ENCODE assay signal across 18 cellular contexts in the genomic region with DNA sequence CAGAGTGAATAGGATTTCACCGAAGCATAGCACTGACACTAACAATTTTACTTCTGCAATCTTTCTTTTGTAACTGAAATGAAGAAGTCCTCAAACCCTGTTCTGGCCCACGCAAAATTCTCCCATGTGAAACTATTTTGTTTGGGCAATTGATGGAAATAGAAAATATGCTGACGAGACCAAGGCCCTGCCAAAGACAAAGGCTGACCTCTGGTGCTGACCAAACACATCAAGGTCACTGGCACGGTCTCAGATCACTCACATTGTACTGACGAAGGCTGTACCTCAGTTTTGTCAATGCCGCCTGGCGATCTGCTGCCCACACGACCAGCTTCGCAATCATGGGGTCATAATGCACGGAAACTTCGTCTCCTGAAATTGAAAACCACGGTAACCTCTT. TPM values are rescaled to one million over a fixed set of nuclear protein-coding genes. Genes with fewer than 3 reads are reported as not detected.
DNase-seq lines count a peak whose midpoint lies in the region; ATAC-seq and TF ChIP-seq lines count a peak whose summit lies in the region.
"Had no signal": no experiment of that assay in that cellular context is flagged by ENCODE, and none has a peak within 500 bp of the region (broad histone marks: within the 10 kb centered on the region; RNA-seq: fewer than 3 reads in every experiment).

No MANE protein-coding gene starts in this region.

- H3K23me2 ChIP-seq in H9 (ENCODE audit: insufficient read length, low read depth, low read length, poor library complexity, severe bottlenecking), result no peaks in the 10 kb centered on the region

- H3K4me1 Mint-ChIP-seq in H9 (no peaks in the 10 kb centered on the region), endodermal cell (no peaks in the 10 kb centered on the region), nephron progenitor cell (no peaks in the 10 kb centered on the region)

- peak overlapping the region in 2 of 3 experiments; percentile 9 to 17; a peak in 2 of 7 replicates for H3K27ac Mint-ChIP-seq in H9
- H3K27ac Mint-ChIP-seq in endodermal cell, result peak overlapping the region; percentile 33
- peak overlapping the region; percentile 80 for H3K27ac Mint-ChIP-seq in nephron progenitor cell

- peaks cover 36% of the 10 kb centered on the region for H3K36me3 ChIP-seq in endodermal cell (ENCODE audit: control insufficient read depth, insufficient read depth, low read length)

- peaks cover 16 to 56% (median 39%) of the 10 kb centered on the region in 3 experiments; a peak in 6 of 7 replicates for H3K36me3 Mint-ChIP-seq in H9 (ENCODE audit: insufficient read depth in 1 of 3, low read depth in 3 of 3)
- H3K36me3 Mint-ChIP-seq in endodermal cell (ENCODE audit: low read depth), result peaks cover 66% of the 10 kb centered on the region
- H3K36me3 Mint-ChIP-seq in nephron progenitor cell (ENCODE audit: low read depth), result peaks cover 75% of the 10 kb centered on the region

- no peak overlapping the region for H3K23ac ChIP-seq in H9 (ENCODE audit: insufficient read length, low read depth, low read length)

- no peaks in the 10 kb centered on the region for H3K27me3 Mint-ChIP-seq in H9 (ENCODE audit: low read depth)
- H3K27me3 Mint-ChIP-seq in endodermal cell (ENCODE audit: insufficient read depth), result no peaks in the 10 kb centered on the region
- no peaks in the 10 kb centered on the region for H3K27me3 Mint-ChIP-seq in nephron progenitor cell (ENCODE audit: low read depth, poor library complexity)
- H3K27me3 Mint-ChIP-seq: CD4-positive, CD25-positive, alpha-beta regulatory T cell had no signal

- H4K91ac ChIP-seq in H9 (ENCODE audit: insufficient read length, low read depth, low read length), result no peak overlapping the region

- H3K4me3 Mint-ChIP-seq in H9 (no peak overlapping the region), endodermal cell (no peak overlapping the region), nephron progenitor cell (no peak overlapping the region)
- H3K4me3 Mint-ChIP-seq: CD4-positive, CD25-positive, alpha-beta regulatory T cell had no signal

- H2BK15ac ChIP-seq in H9 (ENCODE audit: low read depth, low read length), result no peak overlapping the region

- H3K56ac ChIP-seq in H9 (ENCODE audit: insufficient read length, low read depth, low read length), result no peak overlapping the region

- H3K27me3 ChIP-seq in H9 (ENCODE audit: insufficient read depth, low read length) (no peaks in the 10 kb centered on the region), endodermal cell (ENCODE audit: control insufficient read depth, insufficient read depth, low read length, poor library complexity, severe bottlenecking) (no peaks in the 10 kb centered on the region)

- no peak overlapping the region for H2BK120ac ChIP-seq in H9 (ENCODE audit: low read depth, low read length, poor library complexity, severe bottlenecking)

- ATAC-seq in GM18511 (IDR thresholded peaks at IDR 0.05; ENCODE audit: unreplicated experiment), result peak; percentile 39
- no peak for ATAC-seq in GM19467 (IDR thresholded peaks at IDR 0.05; ENCODE audit: unreplicated experiment)
- ATAC-seq: K562 had no signal

- TF ChIP-seq CTCF in H9 (conservative IDR thresholded peaks at IDR 0.05) (no peak), endodermal cell (conservative IDR thresholded peaks at IDR 0.05) (no peak), nephron progenitor cell (IDR thresholded peaks at IDR 0.05) (no peak)

- H2BK5ac ChIP-seq in H9 (ENCODE audit: insufficient read length, low read length), result no peak overlapping the region

- H3K4me1 ChIP-seq in H9 (ENCODE audit: insufficient read depth, low read length), result no peaks in the 10 kb centered on the region
- H3K4me1 ChIP-seq in endodermal cell (ENCODE audit: control insufficient read depth, insufficient read depth, low read length), result no peaks in the 10 kb centered on the region

- H3K79me2 ChIP-seq in H9 (ENCODE audit: insufficient read depth, low read length), result no peaks in the 10 kb centered on the region

- H3K9ac ChIP-seq in H9 (ENCODE audit: extremely low read depth, insufficient read length, low read length), result no peak overlapping the region
- H3K9ac ChIP-seq in endodermal cell (ENCODE audit: extremely low read depth, low read length, poor library complexity, severe bottlenecking), result no peak overlapping the region

- no peak overlapping the region for H3K4me3 ChIP-seq in endodermal cell (ENCODE audit: low read length)
- H3K4me3 ChIP-seq: K562, SK-N-MC had no signal

- no peak overlapping the region for H2BK20ac ChIP-seq in H9 (ENCODE audit: low read depth, low read length, poor library complexity, severe bottlenecking)

- no peak overlapping the region for H2AK5ac ChIP-seq in H9 (ENCODE audit: insufficient read length, low read length)

- no peak overlapping the region for H4K8ac ChIP-seq in H9 (replicated peaks; ENCODE audit: insufficient read length, low read depth, low read length)

- H3K9me3 ChIP-seq in H9 (ENCODE audit: control insufficient read depth, low read depth, low read length), result no peaks in the 10 kb centered on the region
- H3K9me3 ChIP-seq in endodermal cell (ENCODE audit: control insufficient read depth, low read length), result no peaks in the 10 kb centered on the region

- no peaks in the 10 kb centered on the region for H4K20me1 ChIP-seq in H9 (ENCODE audit: control insufficient read depth, insufficient read depth, insufficient read length)

- H3K4ac ChIP-seq in H9 (ENCODE audit: low read depth, low read length), result no peak overlapping the region

- no peak overlapping the region for H3K18ac ChIP-seq in H9 (ENCODE audit: insufficient read length, low read depth, low read length)

- no peak overlapping the region for H3K4me2 ChIP-seq in H9 (ENCODE audit: insufficient read depth, insufficient read length, low read length)

- no peak overlapping the region for H3K14ac ChIP-seq in H9 (ENCODE audit: insufficient read depth, low read length)

- DNase-seq in H9 (no peak), endodermal cell (no peak), nephron progenitor cell (no peak), NCI-H226 (no peak), OCI-M1 (lab: John Stamatoyannopoulos, UW) (no peak), DMS 273 treated with DMSO at 0.1 percent for 48 hours (lab: John Stamatoyannopoulos, UW) (no peak)
- DNase-seq: AML-193; CD4-positive, CD25-positive, alpha-beta regulatory T cell; DMS79 treated with DMSO at 0.1 percent for 48 hours; HCEC 1CT; NCI-H1436; NCI-H2029 treated with DMSO at 0.1 percent for 48 hours; NCI-H524 treated with DMSO at 0.1 percent for 48 hours; NK-92 treated with Interleukin-12 subunit alpha and Interleukin-12 subunit beta, amount 100 ng/mL, for 24 hours had no signal

- H3K79me1 ChIP-seq in H9 (ENCODE audit: insufficient read depth, low read depth, low read length, poor library complexity, severe bottlenecking), result no peaks in the 10 kb centered on the region

- H3K27ac ChIP-seq in H9 (ENCODE audit: insufficient read length, low read depth, low read length) (no peak overlapping the region), endodermal cell (ENCODE audit: low read depth, low read length) (no peak overlapping the region)
- H3K27ac ChIP-seq: SK-N-MC had no signal

- no peak overlapping the region for H2AFZ ChIP-seq in H9 (ENCODE audit: low read length)

- WGBS in H9 (ENCODE audit: extremely low coverage, insufficient read length, low lambda C conversion rate), result no CpG with 5 or more reads among the region's 12 CpGs
- WGBS in endodermal cell (ENCODE audit: insufficient coverage in 1 of 2, insufficient read length in 1 of 2), 2 experiments, result 93 to 98% methylated on average over 12 of the region's 12 CpGs

- H4K5ac ChIP-seq in H9 (ENCODE audit: insufficient read length, low read depth, low read length), result no peak overlapping the region

- H3K9me3 Mint-ChIP-seq in H9 (no peaks in the 10 kb centered on the region), endodermal cell (no peaks in the 10 kb centered on the region), nephron progenitor cell (no peaks in the 10 kb centered on the region)
- H3K9me3 Mint-ChIP-seq: CD4-positive, CD25-positive, alpha-beta regulatory T cell had no signal

- H3T11ph ChIP-seq in H9 (ENCODE audit: low read length), result no peak overlapping the region

- no peak overlapping the region for H2BK12ac ChIP-seq in H9 (ENCODE audit: insufficient read length, low read depth, low read length)

RNA-seq across cellular contexts. Expression of a gene that starts 58.4 kb away (rescaled TPM):
- total RNA-seq in H9 (2021), result 68.5 and 71.7 TPM in 2 replicates
- 10 to 100 TPM; 59.6 to 65.6 TPM for total RNA-seq in endodermal cell
- polyA plus RNA-seq in endodermal cell (2013, experiment 1 of 2), result 27.3 TPM
- 27.9 TPM for polyA plus RNA-seq in endodermal cell (2013, experiment 2 of 2)

Comparison
In these comparisons a context has a peak if more than half of its experiments do, and no peak if none do; other contexts are left out.
1. H3K27ac Mint-ChIP-seq: peak in every context shown above with its lines; median percentile 80 in nephron progenitor cell; 33 in endodermal cell; 13 in H9.